33 cellular contexts compared by ENCODE assay signal in genomic region chr4:174746710-174747109, GRCh38.
DNase-seq lines count a peak whose midpoint lies in the region; ATAC-seq, FAIRE-seq and TF ChIP-seq lines count a peak whose summit lies in the region.
"Had no signal": no experiment of that assay in that cellular context is flagged by ENCODE, and none has a peak within 500 bp of the region (broad histone marks: within the 10 kb centered on the region; RNA-seq: fewer than 3 reads in every experiment).

No MANE protein-coding gene starts in this region.

- H3K4me3 ChIP-seq in HepG2 (replicated peaks in 1 of 3; ENCODE audit: insufficient read depth in 1 of 3, low read depth in 2 of 3, low read length in 3 of 3) (no peak overlapping the region), right lobe of liver (no peak overlapping the region), K562 (no peak overlapping the region), GM23248 (no peak overlapping the region)
- H3K4me3 ChIP-seq: A549; BLaER1; BLaER1 treated with 17β-estradiol and CSF1 and Interleukin-3, amounts not matched to agents 10 nM and 100 nM had no signal

- 4% methylated on average over 2 of the region's 2 CpGs for WGBS in HepG2 (ENCODE audit: low lambda C conversion rate)
- 18% methylated on average over 2 of the region's 2 CpGs for WGBS in right lobe of liver (ENCODE audit: insufficient coverage, low coverage, low lambda C conversion rate, missing lambda C conversion rate)
- 13% methylated on average over 2 of the region's 2 CpGs for WGBS in K562 (ENCODE audit: insufficient coverage, low coverage, missing lambda C conversion rate)
- WGBS in GM23248 (ENCODE audit: low coverage in 1 of 2, low lambda C conversion rate in 2 of 2, missing lambda C conversion rate in 2 of 2), 2 experiments = 21 to 26% methylated on average over 2 of the region's 2 CpGs

- H3K27ac ChIP-seq in HepG2 (ENCODE audit: extremely low read length, insufficient read depth, low read length) (no peak overlapping the region), right lobe of liver (no peak overlapping the region), K562 (ENCODE audit: extremely low read depth, low read depth, low read length) (no peak overlapping the region), GM23248 (no peak overlapping the region)
- H3K27ac ChIP-seq: 22Rv1; A549; BLaER1; BLaER1 treated with 17β-estradiol and CSF1 and Interleukin-3, amounts not matched to agents 10 nM and 100 nM; C4-2B had no signal

- peaks cover 13% of the 10 kb centered on the region; the same call in 1 of the 2 replicates for H3K9me3 ChIP-seq in HepG2 (ENCODE audit: low read length)
- no peaks in the 10 kb centered on the region for H3K9me3 ChIP-seq in right lobe of liver
- H3K9me3 ChIP-seq in K562 (replicated peaks; ENCODE audit: control insufficient read depth, insufficient read depth, low read depth, low read length) = no peaks in the 10 kb centered on the region; the same call in 1 of the 2 replicates
- no peaks in the 10 kb centered on the region for H3K9me3 ChIP-seq in GM23248 (ENCODE audit: low read depth)
- H3K9me3 ChIP-seq: BE2C had no signal

- TF ChIP-seq CTCF in HepG2 (CRISPR knock-in tag; IDR thresholded peaks at IDR 0.05) (no peak), right lobe of liver (IDR thresholded peaks at IDR 0.05) (no peak), K562 (IDR thresholded peaks at IDR 0.05 in 2 of 3, conservative IDR thresholded peaks at IDR 0.05 in 1 of 3; ENCODE audit: insufficient read depth in 2 of 3, low read depth in 1 of 3, low read length in 3 of 3) (no peak)

- no peak for TF ChIP-seq RAD21 in HepG2 (CRISPR knock-in tag; IDR thresholded peaks at IDR 0.05)
- TF ChIP-seq RAD21 in K562 (CRISPR knock-in tag; conservative IDR thresholded peaks at IDR 0.05 in 1 of 2, IDR thresholded peaks at IDR 0.05 in 1 of 2) = no peak

- no peaks in the 10 kb centered on the region for H3F3A ChIP-seq in GM23248 (ENCODE audit: insufficient read depth)

- H2AFZ ChIP-seq in HepG2 (ENCODE audit: low read length) (no peak overlapping the region), K562 (ENCODE audit: low read depth, low read length) (no peak overlapping the region), GM23248 (no peak overlapping the region)

- H4K20me1 ChIP-seq in HepG2 (ENCODE audit: insufficient read depth, low read length) (no peaks in the 10 kb centered on the region), K562 (replicated peaks; ENCODE audit: control insufficient read depth, insufficient read depth, low read length) (no peaks in the 10 kb centered on the region), GM23248 (ENCODE audit: insufficient read depth) (no peaks in the 10 kb centered on the region)
- H4K20me1 ChIP-seq: BLaER1; BLaER1 treated with 17β-estradiol and CSF1 and Interleukin-3, amounts not matched to agents 10 nM and 100 nM had no signal

- in situ Hi-C loops in HepG2 (cut with HindIII; ENCODE audit: extremely low pct_ligation_motif_present, low pct_unique_long_range_greater_than_20kb) = no loop called here
- in situ Hi-C loops in K562 (cut with MboI) = no loop called here
- in situ Hi-C loops in GM23248 (cut with MboI) = no loop called here

- H3K79me2 ChIP-seq in HepG2 (ENCODE audit: insufficient read depth, low read length) (no peaks in the 10 kb centered on the region), K562 (ENCODE audit: control insufficient read depth, insufficient read depth, low read length) (no peaks in the 10 kb centered on the region), GM23248 (ENCODE audit: insufficient read depth) (no peaks in the 10 kb centered on the region)

- H3K9me1 ChIP-seq in K562 (ENCODE audit: control insufficient read depth, insufficient read depth, low read length) = no peaks in the 10 kb centered on the region

- TF ChIP-seq POLR2A in HepG2 (IDR thresholded peaks at IDR 0.05; ENCODE audit: insufficient read depth in 1 of 2, low read depth in 2 of 2, low read length in 2 of 2) = no peak
- no peak for TF ChIP-seq POLR2A in right lobe of liver (IDR thresholded peaks at IDR 0.05)
- no peak for TF ChIP-seq POLR2A in K562 (conservative IDR thresholded peaks at IDR 0.05)

- no peaks in the 10 kb centered on the region for H3K27me3 ChIP-seq in HepG2 (ENCODE audit: control insufficient read depth in 1 of 2, insufficient read depth in 2 of 2, low read length in 2 of 2)
- H3K27me3 ChIP-seq in right lobe of liver = no peaks in the 10 kb centered on the region
- no peaks in the 10 kb centered on the region for H3K27me3 ChIP-seq in K562 (ENCODE audit: control insufficient read depth in 2 of 2, insufficient read depth in 2 of 2, low read length in 2 of 2)
- H3K27me3 ChIP-seq in GM23248 (replicated peaks; ENCODE audit: insufficient read depth) = no peaks in the 10 kb centered on the region
- H3K27me3 ChIP-seq: BLaER1; BLaER1 treated with 17β-estradiol and CSF1 and Interleukin-3, amounts not matched to agents 10 nM and 100 nM had no signal

- DNase-seq in HepG2 (ENCODE audit: low spot score) = no peak
- no peak for DNase-seq in right lobe of liver
- no peak for DNase-seq in HEK293T (ENCODE audit: extremely low spot score)
- DNase-seq in K562 (ENCODE audit: extremely low read depth in 1 of 4, low spot score in 3 of 4) = no peak
- DNase-seq in head of caudate nucleus = no peak
- no peak for DNase-seq in GM23248
- DNase-seq: 8988T; ACHN; AML-193; BE2C; C1 segment of cervical spinal cord; Caco-2; Calu3; CD4-positive, alpha-beta memory T cell; CD4-positive, alpha-beta T cell; CD4-positive, CD25-positive, alpha-beta regulatory T cell; CD8-positive, alpha-beta memory T cell; CD8-positive, alpha-beta T cell; COR-L47; DMS 273 treated with DMSO at 0.1 percent for 48 hours; DMS153; DMS53; DMS79; DMS79 treated with DMSO at 0.1 percent for 48 hours; DND-41; EL had no signal

- H3K36me3 ChIP-seq in HepG2 (replicated peaks in 1 of 2; ENCODE audit: control insufficient read depth in 1 of 2, insufficient read depth in 2 of 2, low read length in 2 of 2) (no peaks in the 10 kb centered on the region), right lobe of liver (no peaks in the 10 kb centered on the region), K562 (ENCODE audit: control insufficient read depth, insufficient read depth, low read length) (no peaks in the 10 kb centered on the region), GM23248 (ENCODE audit: low read depth) (no peaks in the 10 kb centered on the region)
- H3K36me3 ChIP-seq: BE2C; BLaER1; BLaER1 treated with 17β-estradiol and CSF1 and Interleukin-3, amounts not matched to agents 10 nM and 100 nM had no signal

- POLR2A ChIA-PET in HepG2 (lab: Yijun Ruan, JAX) (no interaction called here), HEK293T (lab: Yijun Ruan, JAX) (no interaction called here), K562 (lab: Yijun Ruan, JAX) (no interaction called here)

- no peak overlapping the region for H3K4me2 ChIP-seq in HepG2 (ENCODE audit: low read depth, low read length)
- H3K4me2 ChIP-seq in K562 (ENCODE audit: insufficient read depth, low read length) = no peak overlapping the region
- no peak overlapping the region for H3K4me2 ChIP-seq in GM23248 (ENCODE audit: unreplicated experiment)
- H3K4me2 ChIP-seq: A549; BLaER1; BLaER1 treated with 17β-estradiol and CSF1 and Interleukin-3, amounts not matched to agents 10 nM and 100 nM had no signal

- FAIRE-seq in HepG2 (lab: Jason Lieb, UNC) (no peak), K562 (lab: Jason Lieb, UNC) (no peak)
- FAIRE-seq: A204.1, A549, D721Med had no signal

- intact Hi-C loops in HepG2 (cut with micrococcal nuclease; ENCODE audit: unreplicated experiment) = no loop called here
- intact Hi-C loops in right lobe of liver (cut with DNase I) = no loop called here
- intact Hi-C loops in K562 (cut with micrococcal nuclease) = no loop called here
- intact Hi-C loops in head of caudate nucleus (cut with DNase I) = no loop called here

- CTCF ChIA-PET in HepG2 (lab: Yijun Ruan, JAX; ENCODE audit: low intra/inter-chr PET ratio, low total read pairs) = no interaction called here
- CTCF ChIA-PET in HEK293T (lab: Yijun Ruan, JAX) = no interaction called here
- CTCF ChIA-PET in K562 (lab: Yijun Ruan, JAX; ENCODE audit: low intra/inter-chr PET ratio) = no interaction called here

- H3K9me2 ChIP-seq in GM23248 (ENCODE audit: insufficient read depth) = no peaks in the 10 kb centered on the region

- BruUV-seq in HepG2 (replicated peaks; lab: Mats Ljungman, UMichigan) = no TSS peak
- BruUV-seq in K562 (replicated peaks; lab: Mats Ljungman, UMichigan) = no TSS peak

- TF ChIP-seq EP300 in HepG2 (IDR thresholded peaks at IDR 0.05; ENCODE audit: low read depth in 2 of 2, low read length in 2 of 2) (no peak), HepG2 (CRISPR knock-in tag; IDR thresholded peaks at IDR 0.05; ENCODE audit: borderline replicate concordance) (no peak), K562 (IDR thresholded peaks at IDR 0.05; ENCODE audit: low read length) (no peak)

- no peak overlapping the region for H3K9ac ChIP-seq in HepG2 (ENCODE audit: insufficient read depth, low read depth, low read length)
- no peak overlapping the region for H3K9ac ChIP-seq in K562 (ENCODE audit: insufficient read depth in 1 of 2, low read depth in 2 of 2, low read length in 2 of 2)
- no peak overlapping the region for H3K9ac ChIP-seq in GM23248
- H3K9ac ChIP-seq: BLaER1; BLaER1 treated with 17β-estradiol and CSF1 and Interleukin-3, amounts not matched to agents 10 nM and 100 nM had no signal

- H3K4me1 ChIP-seq in HepG2 (ENCODE audit: insufficient read depth, low read length) = no peaks in the 10 kb centered on the region
- no peaks in the 10 kb centered on the region for H3K4me1 ChIP-seq in right lobe of liver
- H3K4me1 ChIP-seq in K562 (replicated peaks in 1 of 2; ENCODE audit: control insufficient read depth in 2 of 2, insufficient read depth in 2 of 2, low read length in 2 of 2) = no peaks in the 10 kb centered on the region
- H3K4me1 ChIP-seq in GM23248 (ENCODE audit: insufficient read depth) = no peaks in the 10 kb centered on the region
- H3K4me1 ChIP-seq: A549; BE2C; BLaER1; BLaER1 treated with 17β-estradiol and CSF1 and Interleukin-3, amounts not matched to agents 10 nM and 100 nM; Caco-2 had no signal

- ATAC-seq in HepG2 = no peak
- ATAC-seq in right lobe of liver = no peak
- no peak for ATAC-seq in K562
- ATAC-seq: A549; CD8-positive, alpha-beta T cell had no signal

TF ChIP-seq in HepG2, 621 proteins besides CTCF, POLR2A, EP300 and RAD21 (continues in another document):
- TF ChIP-seq ZNF234 (CRISPR knock-in tag; conservative IDR thresholded peaks at IDR 0.05) = no peak

TF ChIP-seq in HEK293T, 16 proteins besides CTCF, POLR2A, EP300 and RAD21 (continues in another document):
- TF ChIP-seq L3MBTL2 (conservative IDR thresholded peaks at IDR 0.05) = no peak

TF ChIP-seq in K562, 482 proteins besides CTCF, POLR2A, EP300 and RAD21 (continues in another document):
- TF ChIP-seq NFXL1 (CRISPR knock-in tag; IDR thresholded peaks at IDR 0.05) = no peak
